Comparison of ENCODE assay signal across 31 cellular contexts in the genomic region with DNA sequence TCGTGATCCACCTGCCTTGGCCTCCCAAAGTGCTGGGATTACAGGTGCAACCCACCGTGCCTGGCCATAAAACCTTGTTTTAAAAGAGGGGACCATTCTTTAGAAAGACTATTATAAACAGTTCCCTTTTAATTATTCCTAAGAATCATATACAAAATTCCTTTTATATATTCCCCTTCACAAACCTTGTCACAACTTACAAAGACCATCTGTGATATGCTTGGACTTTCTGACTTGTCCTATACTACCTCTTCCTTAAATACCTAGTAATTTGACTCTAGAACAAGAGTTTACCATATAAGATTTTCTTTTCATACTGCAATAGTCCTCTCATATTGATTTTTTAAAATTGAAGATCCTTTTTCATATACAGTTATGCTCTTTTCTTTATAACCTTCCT.
"Had no signal": no experiment of that assay in that cellular context is flagged by ENCODE, and none has a peak within 500 bp of the region (broad histone marks: within the 10 kb centered on the region; RNA-seq: fewer than 3 reads in every experiment).

No MANE protein-coding gene starts in this region.

- ATAC-seq: activated CD8-positive, alpha-beta memory T cell treated with anti-CD3 and anti-CD28 coated beads, Interleukin-2, amount 10 ng/mL, durations not matched to agents 7 days and 5 days; Panc1 had no signal

- H3K9me3 ChIP-seq: SJCRH30 had no signal

- H3K27me3 ChIP-seq: brain microvascular endothelial cell, cardiac muscle cell, SJCRH30 had no signal

- H3K27ac ChIP-seq: brain microvascular endothelial cell, cardiac muscle cell, SJCRH30, SK-N-MC, WERI-Rb-1 had no signal

- H3K4me1 ChIP-seq: SJCRH30 had no signal

- H3K4me3 ChIP-seq: cardiac muscle cell, SJCRH30, SK-N-MC had no signal

- H3K36me3 ChIP-seq: brain microvascular endothelial cell, cardiac muscle cell, SJCRH30, WERI-Rb-1 had no signal

- DNase-seq: activated CD4-positive, alpha-beta memory T cell treated with anti-CD3 and anti-CD28 coated beads, Interleukin-2, amount 10 ng/mL, durations not matched to agents 7 days and 5 days; activated CD4-positive, alpha-beta T cell treated with anti-CD3 and anti-CD28 coated beads for 1 hour; activated CD4-positive, alpha-beta T cell treated with anti-CD3 and anti-CD28 coated beads for 48 hours; activated CD4-positive, CD25-positive, alpha-beta regulatory T cell; activated CD8-positive, alpha-beta memory T cell treated with anti-CD3 and anti-CD28 coated beads for 24 hours; activated CD8-positive, alpha-beta memory T cell treated with anti-CD3 and anti-CD28 coated beads, Interleukin-2, amount 10 ng/mL, durations not matched to agents 7 days and 5 days; activated CD8-positive, alpha-beta memory T cell treated with anti-CD3 and anti-CD28 coated beads, Interleukin-2, amount 50 U/mL, for 48 hours; activated effector memory CD4-positive, alpha-beta T cell treated with anti-CD3 and anti-CD28 coated beads, Interleukin-2, amount 50 U/mL, for 16 hours; activated naive CD4-positive, alpha-beta T cell; activated naive CD4-positive, alpha-beta T cell treated with anti-CD3 and anti-CD28 coated beads, Interleukin-2, amount 50 U/mL, for 16 hours; activated naive CD8-positive, alpha-beta T cell treated with anti-CD3 and anti-CD28 coated beads for 36 hours; activated T-cell treated with anti-CD3 and anti-CD28 coated beads, Interleukin-2, amount 50 U/mL, for 48 hours; amniotic stem cell; aorta; brain microvascular endothelial cell; NCI-H1105; NCI-H1417 treated with DMSO at 0.1 percent for 48 hours; NCI-H187 treated with DMSO at 0.1 percent for 48 hours; NCI-H2081; NCI-H226; NCI-H446 treated with DMSO at 0.1 percent for 48 hours; NCI-H524; NCI-H69; NK-92 treated with Interleukin-12 subunit alpha and Interleukin-12 subunit beta, amount 100 ng/mL, for 24 hours; SHP77; SJCRH30; T1000; WERI-Rb-1 had no signal
